In genomic region chr3:181619897-181620296, GRCh38 we compare ENCODE assay signal across 32 cellular contexts.
"Had no signal": no experiment of that assay in that cellular context is flagged by ENCODE, and none has a peak within 500 bp of the region (broad histone marks: within the 10 kb centered on the region; RNA-seq: fewer than 3 reads in every experiment).

No MANE protein-coding gene starts in this region.

- H3K4me3 ChIP-seq: adrenal gland, ascending aorta, cardiac muscle cell had no signal

- H3K36me3 ChIP-seq: adrenal gland, ascending aorta, cardiac muscle cell had no signal

- DNase-seq: activated B cell treated with CpG ODN at 0.5 μM for 24 hours; activated CD4-positive, alpha-beta memory T cell treated with anti-CD3 and anti-CD28 coated beads for 36 hours; activated CD4-positive, alpha-beta T cell treated with anti-CD3 and anti-CD28 coated beads for 4 hours; activated CD4-positive, alpha-beta T cell treated with anti-CD3 and anti-CD28 coated beads, Interleukin-2, amount 10 ng/mL, durations not matched to agents 24 days and 14 days; activated CD4-positive, alpha-beta T cell treated with anti-CD3 and anti-CD28 coated beads, Interleukin-2, amount 50 U/mL, for 1 hour; activated CD4-positive, alpha-beta T cell treated with anti-CD3 and anti-CD28 coated beads, Interleukin-2, amount 50 U/mL, for 4 hours; activated CD4-positive, CD25-positive, alpha-beta regulatory T cell treated with anti-CD3 and anti-CD28 coated beads, Interleukin-2, amount 50 U/mL, for 72 hours; activated CD8-positive, alpha-beta memory T cell treated with anti-CD3 and anti-CD28 coated beads, Interleukin-2, amount 50 U/mL, for 4 hours; activated CD8-positive, alpha-beta T cell treated with anti-CD3 and anti-CD28 coated beads for 36 hours; activated effector memory CD4-positive, alpha-beta T cell treated with anti-CD3 and anti-CD28 coated beads, Interleukin-2, amount 50 U/mL, for 16 hours; activated gamma-delta T cell treated with Interleukin-2 at 50 U/mL for 16 hours; activated naive CD4-positive, alpha-beta T cell; activated naive CD4-positive, alpha-beta T cell treated with anti-CD3 and anti-CD28 coated beads for 36 hours; activated naive CD4-positive, alpha-beta T cell treated with anti-CD3 and anti-CD28 coated beads, Interleukin-2, amount 50 U/mL, for 16 hours; activated naive CD8-positive, alpha-beta T cell treated with anti-CD3 and anti-CD28 coated beads for 36 hours; activated T-cell treated with anti-CD3 and anti-CD28 coated beads for 4 hours; activated T-cell treated with anti-CD3 and anti-CD28 coated beads, Interleukin-2, amount 50 U/mL, for 1 hour; activated T-cell treated with anti-CD3 and anti-CD28 coated beads, Interleukin-2, amount 50 U/mL, for 4 hours; activated T-cell treated with anti-CD3 and anti-CD28 coated beads, Interleukin-2, amount 50 U/mL, for 72 hours; adrenal gland; amniotic stem cell; anterior cingulate cortex; central memory CD4-positive, alpha-beta T cell; SW 1271; T-helper 1 cell; T-helper 2 cell; T-helper 9 cell had no signal

- H3K27ac ChIP-seq: adrenal gland, ascending aorta, cardiac muscle cell, VCaP had no signal

- H3K4me1 ChIP-seq: adrenal gland, ascending aorta had no signal

- ATAC-seq: activated CD8-positive, alpha-beta T cell treated with anti-CD3 and anti-CD28 coated beads for 36 hours; activated naive CD4-positive, alpha-beta T cell treated with anti-CD3 and anti-CD28 coated beads, Interleukin-2, amount 50 U/mL, for 72 hours; activated T-cell treated with anti-CD3 and anti-CD28 coated beads, Interleukin-2, amount 50 U/mL, for 4 hours; activated T-cell treated with anti-CD3 and anti-CD28 coated beads, Interleukin-2, amount 50 U/mL, for 72 hours; activated T-helper 17 cell treated with anti-CD3 and anti-CD28 coated beads, Interleukin-2, amount 50 U/mL, for 72 hours had no signal

- H3K27me3 ChIP-seq: adrenal gland, ascending aorta, cardiac muscle cell had no signal

- H3K9me3 ChIP-seq: adrenal gland, ascending aorta had no signal
